In genomic region chr1:189007824-189008223, GRCh38 we compare ENCODE assay signal across 21 cellular contexts.
A peak's percentile ranks its signal among the peaks of the same experiment; 100 is the strongest.
DNase-seq lines count a peak whose midpoint lies in the region; ATAC-seq and TF ChIP-seq lines count a peak whose summit lies in the region.
"Had no signal": no experiment of that assay in that cellular context is flagged by ENCODE, and none has a peak within 500 bp of the region (broad histone marks: within the 10 kb centered on the region; RNA-seq: fewer than 3 reads in every experiment).

No MANE protein-coding gene starts in this region.

- TF ChIP-seq CTCF in lung (IDR thresholded peaks at IDR 0.05; ENCODE audit: control extremely low read depth, extremely low read depth): no peak
- TF ChIP-seq CTCF in upper lobe of right lung (IDR thresholded peaks at IDR 0.05): no peak

- H3K4me1 Mint-ChIP-seq in activated naive CD4-positive, alpha-beta T cell treated with anti-CD3 and anti-CD28 coated beads, Interleukin-2, amount 10 ng/mL, durations not matched to agents 7 days and 5 days: no peaks in the 10 kb centered on the region
- H3K4me1 Mint-ChIP-seq: CD14-positive monocyte; CD4-positive, alpha-beta memory T cell; CD4-positive, CD25-positive, alpha-beta regulatory T cell; CD8-positive, alpha-beta memory T cell had no signal

- H3K27ac ChIP-seq in lung (ENCODE audit: low read depth in 1 of 2, low read length in 1 of 2) (no peak overlapping the region), upper lobe of right lung (no peak overlapping the region)
- H3K27ac ChIP-seq: BLaER1 had no signal

- CTCF ChIA-PET in activated naive CD4-positive, alpha-beta T cell treated with anti-CD3 and anti-CD28 coated beads, Interleukin-2, amount 10 ng/mL, durations not matched to agents 7 days and 5 days (lab: Charles Lee): no interaction called here

- H3K4me1 ChIP-seq in lung (ENCODE audit: control insufficient read depth in 2 of 2, insufficient read depth in 2 of 2, low read length in 2 of 2) (no peaks in the 10 kb centered on the region), upper lobe of right lung (no peaks in the 10 kb centered on the region)
- H3K4me1 ChIP-seq: BLaER1 had no signal

- H3K9me3 ChIP-seq in lung (ENCODE audit: control insufficient read depth in 2 of 2, insufficient read depth in 1 of 2, low read length in 1 of 2) (no peaks in the 10 kb centered on the region), upper lobe of right lung (no peaks in the 10 kb centered on the region)
- H3K9me3 ChIP-seq: BE2C, BLaER1 had no signal

- WGBS in lung, 2 donors: 53 to 59% methylated on average over 3 of the region's 3 CpGs

- H3K27me3 ChIP-seq in lung (ENCODE audit: control insufficient read depth, insufficient read depth) (no peaks in the 10 kb centered on the region), upper lobe of right lung (no peaks in the 10 kb centered on the region)
- H3K27me3 ChIP-seq: BE2C, BLaER1 had no signal

- no peaks in the 10 kb centered on the region for H3K27me3 Mint-ChIP-seq in activated naive CD4-positive, alpha-beta T cell treated with anti-CD3 and anti-CD28 coated beads, Interleukin-2, amount 10 ng/mL, durations not matched to agents 7 days and 5 days
- H3K27me3 Mint-ChIP-seq: CD4-positive, alpha-beta memory T cell; CD4-positive, CD25-positive, alpha-beta regulatory T cell; CD8-positive, alpha-beta memory T cell had no signal

- intact Hi-C loops in upper lobe of right lung (cut with DNase I) (no loop called here), cardiac septum (cut with DNase I) (no loop called here)

- DNase-seq in ELR (ENCODE audit: low read depth) (peak; percentile 10), kidney tubule cell (ENCODE audit: low spot score) (peak; percentile 2), lung (ENCODE audit: low spot score) (no peak), upper lobe of right lung (no peak), HPDE6-E6E7 (ENCODE audit: extremely low spot score) (no peak), cardiac septum (ENCODE audit: low spot score) (no peak)
- DNase-seq in activated naive CD4-positive, alpha-beta T cell treated with anti-CD3 and anti-CD28 coated beads, Interleukin-2, amount 10 ng/mL, durations not matched to agents 7 days and 5 days: no peak
- DNase-seq: 8988T; ACHN; BE2C; C1 segment of cervical spinal cord; CD4-positive, alpha-beta memory T cell; CD4-positive, CD25-positive, alpha-beta regulatory T cell; CD8-positive, alpha-beta memory T cell; COR-L47; DMS79 treated with DMSO at 0.1 percent for 48 hours; GDM1 had no signal

- H3K27ac Mint-ChIP-seq in activated naive CD4-positive, alpha-beta T cell treated with anti-CD3 and anti-CD28 coated beads, Interleukin-2, amount 10 ng/mL, durations not matched to agents 7 days and 5 days: no peak overlapping the region
- H3K27ac Mint-ChIP-seq: CD14-positive monocyte; CD4-positive, alpha-beta memory T cell; CD4-positive, CD25-positive, alpha-beta regulatory T cell; CD8-positive, alpha-beta memory T cell had no signal

- no peak overlapping the region for H3K4me3 Mint-ChIP-seq in activated naive CD4-positive, alpha-beta T cell treated with anti-CD3 and anti-CD28 coated beads, Interleukin-2, amount 10 ng/mL, durations not matched to agents 7 days and 5 days
- H3K4me3 Mint-ChIP-seq: CD14-positive monocyte; CD4-positive, alpha-beta memory T cell; CD4-positive, CD25-positive, alpha-beta regulatory T cell; CD8-positive, alpha-beta memory T cell had no signal

- peaks cover 2% of the 10 kb centered on the region for H3K9me3 Mint-ChIP-seq in activated naive CD4-positive, alpha-beta T cell treated with anti-CD3 and anti-CD28 coated beads, Interleukin-2, amount 10 ng/mL, durations not matched to agents 7 days and 5 days

- peak; percentile 58 for ATAC-seq in lung (ENCODE audit: insufficient read depth, low FRiP score)
- peak; percentile 52 for ATAC-seq in upper lobe of right lung
- ATAC-seq in GM21786 (IDR thresholded peaks at IDR 0.05; ENCODE audit: unreplicated experiment): no peak
- ATAC-seq: GM12878 had no signal

- no peaks in the 10 kb centered on the region for H3K36me3 ChIP-seq in lung (ENCODE audit: control insufficient read depth in 2 of 2, insufficient read depth in 2 of 2, low read length in 2 of 2)
- no peaks in the 10 kb centered on the region for H3K36me3 ChIP-seq in upper lobe of right lung
- H3K36me3 ChIP-seq: BE2C, BLaER1 had no signal

- no peak overlapping the region for H3K4me3 ChIP-seq in lung
- H3K4me3 ChIP-seq in upper lobe of right lung: no peak overlapping the region
- H3K4me3 ChIP-seq: BLaER1, GM12878 had no signal

- H3K36me3 Mint-ChIP-seq in activated naive CD4-positive, alpha-beta T cell treated with anti-CD3 and anti-CD28 coated beads, Interleukin-2, amount 10 ng/mL, durations not matched to agents 7 days and 5 days: no peaks in the 10 kb centered on the region
- H3K36me3 Mint-ChIP-seq: CD14-positive monocyte; CD4-positive, alpha-beta memory T cell; CD4-positive, CD25-positive, alpha-beta regulatory T cell; CD8-positive, alpha-beta memory T cell had no signal

Comparison
In these comparisons a context has a peak if more than half of its experiments do, and no peak if none do; other contexts are left out.
1. DNase-seq: peak in ELR (single experiment) and kidney tubule cell (single experiment); none in lung (single experiment), upper lobe of right lung (single experiment), activated naive CD4-positive, alpha-beta T cell treated with anti-CD3 and anti-CD28 coated beads, Interleukin-2, amount 10 ng/mL, durations not matched to agents 7 days and 5 days (single experiment), HPDE6-E6E7 (single experiment) and cardiac septum (single experiment).